In genomic region chr5:154478752-154479159, GRCh38 we compare ENCODE assay signal across 15 cellular contexts. TPM values are rescaled to one million over a fixed set of nuclear protein-coding genes. Genes with fewer than 3 reads are reported as not detected.
A peak's percentile ranks its signal among the peaks of the same experiment; 100 is the strongest.
DNase-seq lines count a peak whose midpoint lies in the region; ATAC-seq and TF ChIP-seq lines count a peak whose summit lies in the region.
"Had no signal": no experiment of that assay in that cellular context is flagged by ENCODE, and none has a peak within 500 bp of the region (broad histone marks: within the 10 kb centered on the region; RNA-seq: fewer than 3 reads in every experiment).

No MANE protein-coding gene starts in this region.

- no peak for DNase-seq in activated CD4-positive, alpha-beta T cell treated with anti-CD3 and anti-CD28 coated beads, Interleukin-2, amount 10 ng/mL, durations not matched to agents 24 days and 14 days
- DNase-seq in activated CD4-positive, alpha-beta T cell treated with anti-CD3 and anti-CD28 coated beads, Interleukin-2, amount 50 U/mL, for 48 hours: no peak
- DNase-seq in NT2/D1 (ENCODE audit: low read depth, low spot score) (no peak), iPS DF 6.9 (ENCODE audit: low read depth, low spot score) (no peak), psoas muscle (peak in 1 of 2 donors; percentile 52), aorta (no peak), OCI-LY7 (ENCODE audit: low spot score) (no peak)
- no peak for DNase-seq in central memory CD4-positive, alpha-beta T cell
- DNase-seq: NK-92 treated with Interleukin-12 subunit alpha and Interleukin-12 subunit beta, amount 100 ng/mL, for 24 hours; SIG-M5; stimulated activated naive CD4-positive, alpha-beta T cell treated with Interleukin-2 at 50 U/mL for 16 hours had no signal

- H3K4me2 ChIP-seq in OCI-LY7 (ENCODE audit: low read length): no peak overlapping the region

- H3K4me3 ChIP-seq in NT2/D1 (ENCODE audit: insufficient read length, low read depth) (peak overlapping the region; percentile 36), iPS DF 6.9 (ENCODE audit: low read length) (peak overlapping the region; percentile 3; the same call in 1 of the 2 replicates), psoas muscle (peak overlapping the region; percentile 61), aorta (ENCODE audit: low read length in 2 of 2) (no peak overlapping the region), OCI-LY7 (ENCODE audit: low read depth, low read length, poor library complexity, severe bottlenecking) (no peak overlapping the region)

- intact Hi-C loops in activated CD4-positive, alpha-beta T cell treated with anti-CD3 and anti-CD28 coated beads, Interleukin-2, amount 10 ng/mL, durations not matched to agents 24 days and 14 days (cut with micrococcal nuclease): no loop called here
- intact Hi-C loops in psoas muscle (cut with DNase I) (loop anchor here in 1 of 2 donors (10.0 kb wide), 1 partner anchor 466 kb away; the partner anchor contains the start of gene MRPL22), aorta (cut with DNase I) (no loop called here), OCI-LY7 (cut with micrococcal nuclease; ENCODE audit: unreplicated experiment) (no loop called here)

- peaks cover 21% of the 10 kb centered on the region for H3K4me1 Mint-ChIP-seq in activated CD4-positive, alpha-beta T cell treated with anti-CD3 and anti-CD28 coated beads, Interleukin-2, amount 10 ng/mL, durations not matched to agents 24 days and 14 days

- H3K27ac ChIP-seq in iPS DF 6.9 (ENCODE audit: low read length) (no peak overlapping the region), psoas muscle (no peak overlapping the region), aorta (ENCODE audit: low read depth in 1 of 2, low read length in 2 of 2) (no peak overlapping the region), OCI-LY7 (ENCODE audit: low read depth, low read length, poor library complexity, severe bottlenecking) (no peak overlapping the region)

- H3K36me3 ChIP-seq in NT2/D1 (ENCODE audit: insufficient read depth, insufficient read length, low read length) (peaks cover 12% of the 10 kb centered on the region), iPS DF 6.9 (ENCODE audit: control insufficient read depth, insufficient read depth, low read length) (no peaks in the 10 kb centered on the region), psoas muscle (ENCODE audit: insufficient read depth in 1 of 2, low read depth in 1 of 2) (no peaks in the 10 kb centered on the region), aorta (ENCODE audit: control insufficient read depth in 1 of 2, insufficient read depth in 2 of 2, low read length in 1 of 2) (no peaks in the 10 kb centered on the region), OCI-LY7 (ENCODE audit: insufficient read depth, low read length) (no peaks in the 10 kb centered on the region)

- no peaks in the 10 kb centered on the region for H3K9me2 ChIP-seq in OCI-LY7 (ENCODE audit: insufficient read depth, low read length)

- peak in 1 of 4 donors; percentile 24 for ATAC-seq in psoas muscle
- ATAC-seq in aorta (ENCODE audit: low FRiP score): no peak

- H3K27me3 ChIP-seq in NT2/D1 (ENCODE audit: insufficient read depth, insufficient read length) (peaks cover 94% of the 10 kb centered on the region), iPS DF 6.9 (ENCODE audit: control insufficient read depth, insufficient read depth, low read length) (peaks cover 98% of the 10 kb centered on the region), psoas muscle (ENCODE audit: insufficient read depth in 3 of 3, low read length in 2 of 3) (peaks cover 0 to 100% (median 73%) of the 10 kb centered on the region in 3 donors), aorta (ENCODE audit: control insufficient read depth in 1 of 2, insufficient read depth in 2 of 2, low read length in 1 of 2) (peaks cover 0 to 2% of the 10 kb centered on the region in 2 donors)

- H3K36me3 Mint-ChIP-seq in activated CD4-positive, alpha-beta T cell treated with anti-CD3 and anti-CD28 coated beads, Interleukin-2, amount 10 ng/mL, durations not matched to agents 24 days and 14 days (ENCODE audit: low read depth): peaks cover 10% of the 10 kb centered on the region

- peaks cover 89% of the 10 kb centered on the region for H3K27me3 Mint-ChIP-seq in activated CD4-positive, alpha-beta T cell treated with anti-CD3 and anti-CD28 coated beads, Interleukin-2, amount 10 ng/mL, durations not matched to agents 24 days and 14 days

- TF ChIP-seq CTCF in psoas muscle (IDR thresholded peaks at IDR 0.05) (no peak), OCI-LY7 (conservative IDR thresholded peaks at IDR 0.05; ENCODE audit: low read length) (no peak)

- H3K9me3 ChIP-seq in NT2/D1 (ENCODE audit: insufficient read depth, low read length) (no peaks in the 10 kb centered on the region), iPS DF 6.9 (ENCODE audit: control insufficient read depth, insufficient read depth, low read length) (no peaks in the 10 kb centered on the region), psoas muscle (no peaks in the 10 kb centered on the region), aorta (ENCODE audit: control insufficient read depth, low read length) (no peaks in the 10 kb centered on the region), OCI-LY7 (ENCODE audit: low read length) (no peaks in the 10 kb centered on the region)
- H3K9me3 ChIP-seq: Caco-2 had no signal

- POLR2A ChIA-PET in OCI-LY7 (lab: Charles Lee): interaction anchor here (0.6 kb wide), 1 partner anchor 9 kb away, joined by 3 read pairs; no protein-coding TSS in a partner anchor

- no CpG with 5 or more reads among the region's 27 CpGs for WGBS in iPS DF 6.9 (ENCODE audit: insufficient coverage, insufficient read length)
- WGBS in psoas muscle, 3 donors: 4 to 5% (median 4%) methylated on average over 24 to 27 of the region's 27 CpGs
- 4% methylated on average over 23 to 27 of the region's 27 CpGs for WGBS in aorta, 2 donors

- peak overlapping the region; percentile 55 for H3K27ac Mint-ChIP-seq in activated CD4-positive, alpha-beta T cell treated with anti-CD3 and anti-CD28 coated beads, Interleukin-2, amount 10 ng/mL, durations not matched to agents 24 days and 14 days
- H3K27ac Mint-ChIP-seq: nephron had no signal

- no peaks in the 10 kb centered on the region for H4K20me1 ChIP-seq in OCI-LY7 (ENCODE audit: insufficient read depth, low read length)

- peaks cover 27% of the 10 kb centered on the region for H3K9me3 Mint-ChIP-seq in activated CD4-positive, alpha-beta T cell treated with anti-CD3 and anti-CD28 coated beads, Interleukin-2, amount 10 ng/mL, durations not matched to agents 24 days and 14 days
- H3K9me3 Mint-ChIP-seq: nephron had no signal

- peaks cover 12% of the 10 kb centered on the region for H3K4me1 ChIP-seq in NT2/D1 (ENCODE audit: insufficient read depth, insufficient read length)
- peaks cover 15% of the 10 kb centered on the region for H3K4me1 ChIP-seq in iPS DF 6.9 (ENCODE audit: control insufficient read depth, insufficient read depth, low read length)
- H3K4me1 ChIP-seq in psoas muscle: peaks cover 49% of the 10 kb centered on the region
- H3K4me1 ChIP-seq in aorta (ENCODE audit: control insufficient read depth in 1 of 2, insufficient read depth in 2 of 2, low read length in 2 of 2): no peaks in the 10 kb centered on the region
- H3K4me1 ChIP-seq in OCI-LY7 (ENCODE audit: insufficient read depth, low read length, poor library complexity, severe bottlenecking): no peaks in the 10 kb centered on the region

- no peak overlapping the region for H2AFZ ChIP-seq in OCI-LY7 (ENCODE audit: low read length)

- BruUV-seq in OCI-LY7 (replicated peaks; lab: Mats Ljungman, UMichigan): no TSS peak

- H3K9ac ChIP-seq in NT2/D1 (ENCODE audit: insufficient read length, low read depth): peak overlapping the region; percentile 71

- no peaks in the 10 kb centered on the region for H3K79me2 ChIP-seq in OCI-LY7 (ENCODE audit: insufficient read depth, low read depth, low read length)

- no peak overlapping the region for H3K4me3 Mint-ChIP-seq in activated CD4-positive, alpha-beta T cell treated with anti-CD3 and anti-CD28 coated beads, Interleukin-2, amount 10 ng/mL, durations not matched to agents 24 days and 14 days

- CTCF ChIA-PET in OCI-LY7 (lab: Charles Lee; ENCODE audit: unreplicated experiment): no interaction called here

RNA-seq across cellular contexts. Expression of gene HAND1, which starts 0.7 kb away (rescaled TPM):
- total RNA-seq in activated CD4-positive, alpha-beta T cell treated with anti-CD3 and anti-CD28 coated beads, Interleukin-2, amount 10 ng/mL, durations not matched to agents 24 days and 14 days: not detected in 2 replicates
- total RNA-seq in psoas muscle (not detected), aorta (not detected), OCI-LY7 (2022) (not detected in 2 replicates)
- polyA plus RNA-seq in psoas muscle (not detected), aorta (not detected)
- not detected in 2 replicates for total RNA-seq in OCI-LY7 (2014; rRNA removed; shearing (Covaris generic))
- total RNA-seq: HT1080, left lobe of liver had no signal

RNA-seq across cellular contexts. Expression of gene SAP30L, which starts 33.0 kb away (rescaled TPM):
- 31.4 and 37.7 TPM in 2 replicates for total RNA-seq in activated CD4-positive, alpha-beta T cell treated with anti-CD3 and anti-CD28 coated beads, Interleukin-2, amount 10 ng/mL, durations not matched to agents 24 days and 14 days
- total RNA-seq in psoas muscle: 10 to 100 TPM; 22.7 to 35.7 (median 29.8) TPM
- polyA plus RNA-seq in psoas muscle: 10 to 100 TPM in 2 of 3 donors, 1 to 10 TPM in 1; 9.2 to 31.5 (median 11.3) TPM
- total RNA-seq in aorta: 10 to 100 TPM; 40.5 to 43.4 TPM
- polyA plus RNA-seq in aorta: 10 to 100 TPM; 26.7 to 28.8 TPM
- 33.2 and 38.7 TPM in 2 replicates for total RNA-seq in OCI-LY7 (2014; rRNA removed; shearing (Covaris generic))
- 37.5 and 39.3 TPM in 2 replicates for total RNA-seq in OCI-LY7 (2022)

Comparison
In these comparisons a context has a peak if more than half of its experiments do, and no peak if none do; other contexts are left out.
1. H3K4me3 ChIP-seq: peak in NT2/D1 (single experiment), iPS DF 6.9 (single experiment) and psoas muscle (single experiment); none in aorta (0 of 2) and OCI-LY7 (single experiment).